8 cellular contexts compared by ENCODE assay signal in the genomic region with DNA sequence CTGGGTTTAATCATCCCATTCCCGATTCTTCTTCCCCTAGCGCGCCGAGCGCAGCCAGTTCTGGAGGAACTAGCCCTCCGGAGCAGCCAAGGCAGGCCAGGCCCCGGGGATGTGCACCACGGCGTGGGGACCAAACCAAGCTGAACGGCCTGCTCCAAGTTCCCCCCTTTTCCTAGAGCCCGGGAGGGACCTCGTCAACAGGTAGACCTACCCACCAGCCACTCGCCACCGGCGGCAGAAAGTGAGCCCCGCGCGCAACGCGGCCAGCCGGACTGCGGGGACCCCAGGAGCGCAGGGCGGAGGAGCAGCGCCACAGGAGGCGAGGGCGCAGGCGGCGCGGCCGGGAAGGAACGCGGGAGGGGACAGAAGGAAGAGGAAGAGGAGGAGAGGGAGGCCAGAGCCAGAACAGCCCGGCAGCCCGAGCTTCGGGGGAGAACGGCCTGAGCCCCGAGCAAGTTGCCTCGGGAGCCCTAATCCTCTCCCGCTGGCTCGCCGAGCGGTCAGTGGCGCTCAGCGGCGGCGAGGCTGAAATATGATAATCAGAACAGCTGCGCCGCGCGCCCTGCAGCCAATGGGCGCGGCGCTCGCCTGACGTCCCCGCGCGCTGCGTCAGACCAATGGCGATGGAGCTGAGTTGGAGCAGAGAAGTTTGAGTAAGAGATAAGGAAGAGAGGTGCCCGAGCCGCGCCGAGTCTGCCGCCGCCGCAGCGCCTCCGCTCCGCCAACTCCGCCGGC. TPM values are rescaled to one million over a fixed set of nuclear protein-coding genes. Genes with fewer than 3 reads are reported as not detected.
A peak's percentile ranks its signal among the peaks of the same experiment; 100 is the strongest.
DNase-seq lines count a peak whose midpoint lies in the region; ATAC-seq, FAIRE-seq and TF ChIP-seq lines count a peak whose summit lies in the region.

A gene (plus strand): TSS at position 690 of the 735 bp plus-strand sequence. CDS start 224 bp downstream, outside the sequence.

- H3K9me3 Mint-ChIP-seq in activated CD4-positive, alpha-beta T cell treated with anti-CD3 and anti-CD28 coated beads, Interleukin-2, amount 10 ng/mL, durations not matched to agents 7 days and 5 days: no peaks in the 10 kb centered on the region

- H3K36me3 Mint-ChIP-seq in activated CD4-positive, alpha-beta T cell treated with anti-CD3 and anti-CD28 coated beads, Interleukin-2, amount 10 ng/mL, durations not matched to agents 7 days and 5 days (ENCODE audit: low read depth): no peaks in the 10 kb centered on the region

- peaks cover 96% of the 10 kb centered on the region for H3K27me3 Mint-ChIP-seq in activated CD4-positive, alpha-beta T cell treated with anti-CD3 and anti-CD28 coated beads, Interleukin-2, amount 10 ng/mL, durations not matched to agents 7 days and 5 days

- peak within 1 kb of the TSS; percentile 96 for H3K27ac ChIP-seq in stomach smooth muscle (ENCODE audit: low read length)

- H3K4me3 Mint-ChIP-seq in activated CD4-positive, alpha-beta T cell treated with anti-CD3 and anti-CD28 coated beads, Interleukin-2, amount 10 ng/mL, durations not matched to agents 7 days and 5 days: no peak within 1 kb of the TSS

- H3K27ac Mint-ChIP-seq in activated CD4-positive, alpha-beta T cell treated with anti-CD3 and anti-CD28 coated beads, Interleukin-2, amount 10 ng/mL, durations not matched to agents 7 days and 5 days: peak within 1 kb of the TSS; percentile 19

- TF ChIP-seq CTCF in bronchial epithelial cell (IDR thresholded peaks at IDR 0.05; ENCODE audit: insufficient read depth, low read length, severe bottlenecking): peak; percentile 7

- no peaks in the 10 kb centered on the region for H3K9me3 ChIP-seq in stomach smooth muscle (ENCODE audit: control insufficient read depth in 2 of 2, low read length in 2 of 2)

- H3K4me1 ChIP-seq in stomach smooth muscle (ENCODE audit: control insufficient read depth, insufficient read depth, low read length): peaks cover 9% of the 10 kb centered on the region

- CTCF ChIA-PET in activated CD4-positive, alpha-beta T cell treated with anti-CD3 and anti-CD28 coated beads, Interleukin-2, amount 10 ng/mL, durations not matched to agents 7 days and 5 days (lab: Charles Lee): no interaction called here

- peaks cover 9% of the 10 kb centered on the region for H3K4me1 Mint-ChIP-seq in activated CD4-positive, alpha-beta T cell treated with anti-CD3 and anti-CD28 coated beads, Interleukin-2, amount 10 ng/mL, durations not matched to agents 7 days and 5 days

- no peak for DNase-seq in activated CD4-positive, alpha-beta T cell treated with anti-CD3 and anti-CD28 coated beads, Interleukin-2, amount 10 ng/mL, durations not matched to agents 7 days and 5 days
- DNase-seq in activated CD4-positive, alpha-beta T cell treated with anti-CD3 and anti-CD28 coated beads for 1 hour: no peak
- peak; percentile 93 for DNase-seq in NCI-H2227 (lab: John Stamatoyannopoulos, UW; ENCODE audit: unreplicated experiment)
- peak; percentile 79 for DNase-seq in bronchial epithelial cell (ENCODE audit: low read depth)
- peak; percentile 94 for DNase-seq in left kidney (ENCODE audit: low read depth, low spot score)

- ATAC-seq in GM21528 (IDR thresholded peaks at IDR 0.05; ENCODE audit: low FRiP score, unreplicated experiment) (no peak), HG02938 (IDR thresholded peaks at IDR 0.05; ENCODE audit: unreplicated experiment) (no peak)

- H3K27me3 ChIP-seq in bronchial epithelial cell (ENCODE audit: control insufficient read depth, insufficient read depth, low read length) (peaks cover 1% of the 10 kb centered on the region), stomach smooth muscle (ENCODE audit: control insufficient read depth in 1 of 2, insufficient read depth in 2 of 2, low read length in 2 of 2) (no peaks in the 10 kb centered on the region)

- H3K4me3 ChIP-seq in bronchial epithelial cell (ENCODE audit: low read depth, low read length) (peak within 1 kb of the TSS; percentile 70), stomach smooth muscle (ENCODE audit: low read length in 2 of 2) (peak within 1 kb of the TSS; percentile 91 to 99)

- POLR2A ChIA-PET in activated CD4-positive, alpha-beta T cell treated with anti-CD3 and anti-CD28 coated beads, Interleukin-2, amount 10 ng/mL, durations not matched to agents 7 days and 5 days (lab: Charles Lee): interaction anchor here (0.6 kb wide), 1 partner anchor 387 kb away, joined by 3 read pairs; no protein-coding TSS in a partner anchor

- H3K9ac ChIP-seq in stomach smooth muscle (ENCODE audit: low read length in 2 of 2): peak within 1 kb of the TSS; percentile 86 to 97

- no peak for FAIRE-seq in bronchial epithelial cell (lab: Jason Lieb, UNC)

- no peaks in the 10 kb centered on the region for H3K36me3 ChIP-seq in bronchial epithelial cell (ENCODE audit: control insufficient read depth, insufficient read depth, low read length)
- peaks cover 2 to 3% of the 10 kb centered on the region in 2 donors for H3K36me3 ChIP-seq in stomach smooth muscle (ENCODE audit: control insufficient read depth in 2 of 2, insufficient read depth in 2 of 2, low read length in 2 of 2)

RNA-seq across cellular contexts. Expression of the gene that starts here (rescaled TPM):
- not detected for total RNA-seq in activated CD4-positive, alpha-beta T cell treated with anti-CD3 and anti-CD28 coated beads, Interleukin-2, amount 10 ng/mL, durations not matched to agents 7 days and 5 days
- 1.8 and 6.1 TPM in 2 replicates for total RNA-seq in bronchial epithelial cell

Comparison
In these comparisons a context has a peak if more than half of its experiments do, and no peak if none do; other contexts are left out.
1. DNase-seq: peak in NCI-H2227 (single experiment), bronchial epithelial cell (single experiment) and left kidney (single experiment); none in activated CD4-positive, alpha-beta T cell treated with anti-CD3 and anti-CD28 coated beads, Interleukin-2, amount 10 ng/mL, durations not matched to agents 7 days and 5 days (single experiment) and activated CD4-positive, alpha-beta T cell treated with anti-CD3 and anti-CD28 coated beads for 1 hour (single experiment).